Comparison of ENCODE assay signal across 14 cellular contexts in the genomic region with DNA sequence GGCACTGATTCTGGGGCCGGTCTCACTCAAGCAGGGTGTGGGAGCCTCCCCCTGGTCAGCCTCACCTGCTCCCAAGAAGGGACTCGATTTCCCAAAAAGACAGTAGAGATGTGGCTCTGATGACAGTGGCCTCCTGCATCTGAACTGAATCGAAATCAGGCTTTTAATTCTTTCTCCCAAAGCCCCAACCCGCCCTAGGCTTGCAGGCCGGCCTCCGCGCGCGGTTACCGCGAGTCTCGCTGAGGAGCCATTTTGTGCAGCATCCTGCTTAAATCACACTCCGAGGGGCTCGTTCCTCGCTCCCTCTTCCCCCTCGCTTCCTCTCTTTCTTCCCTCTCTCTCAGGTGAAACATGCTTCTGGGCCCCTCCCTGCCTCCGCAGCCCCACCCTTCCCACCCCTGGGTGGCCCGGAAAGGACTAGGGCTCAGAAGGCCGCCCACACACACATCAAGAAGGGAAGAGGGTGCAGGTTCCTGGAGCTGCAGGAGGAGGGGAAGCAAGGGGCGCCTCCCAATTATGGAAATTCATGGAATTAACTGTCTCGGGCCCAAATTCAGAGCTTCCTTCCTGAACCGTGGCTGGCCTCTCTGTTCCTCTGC. TPM values are rescaled to one million over a fixed set of nuclear protein-coding genes. Genes with fewer than 3 reads are reported as not detected.
DNase-seq lines count a peak whose midpoint lies in the region; ATAC-seq and TF ChIP-seq lines count a peak whose summit lies in the region.
"Had no signal": no experiment of that assay in that cellular context is flagged by ENCODE, and none has a peak within 500 bp of the region (broad histone marks: within the 10 kb centered on the region; RNA-seq: fewer than 3 reads in every experiment).

No MANE protein-coding gene starts in this region.

- H3K27ac Mint-ChIP-seq in type B pancreatic cell, result peak overlapping the region; percentile 12
- no peak overlapping the region for H3K27ac Mint-ChIP-seq in stimulated activated naive B cell treated with anti-CD40 and anti-IgM and Interleukin-4, amounts not matched to agents 10 μg/mL and 1 μg/mL and 100 μg/mL, for 72 hours
- H3K27ac Mint-ChIP-seq: CD8-positive, alpha-beta T cell had no signal

- H3K9me3 ChIP-seq in iPS-15b (ENCODE audit: control insufficient read depth, insufficient read depth, low read length), result peaks cover 3% of the 10 kb centered on the region

- H3K27ac ChIP-seq in dorsolateral prefrontal cortex, result peak overlapping the region in 55 of 59 donors; percentile 8 to 94 (median 79)
- H3K27ac ChIP-seq: 22Rv1 had no signal

- peak overlapping the region in 56 of 59 donors; percentile 3 to 78 (median 68) for H3K4me3 ChIP-seq in dorsolateral prefrontal cortex
- peak overlapping the region; percentile 15 for H3K4me3 ChIP-seq in iPS-15b (ENCODE audit: low read depth, low read length)

- H3K9me3 Mint-ChIP-seq in type B pancreatic cell, result no peaks in the 10 kb centered on the region
- peaks cover 0 to 2% of the 10 kb centered on the region in 2 donors for H3K9me3 Mint-ChIP-seq in stimulated activated naive B cell treated with anti-CD40 and anti-IgM and Interleukin-4, amounts not matched to agents 10 μg/mL and 1 μg/mL and 100 μg/mL, for 72 hours
- H3K9me3 Mint-ChIP-seq: CD8-positive, alpha-beta T cell had no signal

- no peak overlapping the region for H3K9ac ChIP-seq in iPS-15b (ENCODE audit: low read depth, low read length)

- H3K27me3 ChIP-seq in dorsolateral prefrontal cortex (peaks cover 0 to 90% (median 29%) of the 10 kb centered on the region in 45 donors), iPS-15b (ENCODE audit: control insufficient read depth, insufficient read depth, low read length) (peaks cover 100% of the 10 kb centered on the region)

- H3K27me3 Mint-ChIP-seq in type B pancreatic cell, result peaks cover 92% of the 10 kb centered on the region
- H3K27me3 Mint-ChIP-seq in stimulated activated naive B cell treated with anti-CD40 and anti-IgM and Interleukin-4, amounts not matched to agents 10 μg/mL and 1 μg/mL and 100 μg/mL, for 72 hours, result peaks cover 82 to 90% of the 10 kb centered on the region in 2 donors

- intact Hi-C loops in dorsolateral prefrontal cortex (cut with DNase I), result no loop called here

- no peaks in the 10 kb centered on the region for H3K36me3 ChIP-seq in iPS-15b (ENCODE audit: control insufficient read depth, insufficient read depth, low read length)

- H3K4me1 ChIP-seq in iPS-15b (ENCODE audit: control insufficient read depth, insufficient read depth, low read length), result peaks cover 15% of the 10 kb centered on the region

- no peak for ATAC-seq in HG03378 (IDR thresholded peaks at IDR 0.05; ENCODE audit: unreplicated experiment)
- ATAC-seq in stimulated activated naive B cell treated with anti-CD40 and anti-IgM and Interleukin-4, amounts not matched to agents 10 μg/mL and 1 μg/mL and 100 μg/mL, for 72 hours (replicated peaks), result no peak
- ATAC-seq: CD8-positive, alpha-beta T cell had no signal

- TF ChIP-seq CTCF in dorsolateral prefrontal cortex (IDR thresholded peaks at IDR 0.05 in 54 of 56, conservative IDR thresholded peaks at IDR 0.05 in 2 of 56; ENCODE audit: low read depth in 1 of 56, partially characterized antibody in 56 of 56), result no peak
- no peak for TF ChIP-seq CTCF in type B pancreatic cell (conservative IDR thresholded peaks at IDR 0.05)

- H3K36me3 Mint-ChIP-seq in type B pancreatic cell, result no peaks in the 10 kb centered on the region
- H3K36me3 Mint-ChIP-seq in stimulated activated naive B cell treated with anti-CD40 and anti-IgM and Interleukin-4, amounts not matched to agents 10 μg/mL and 1 μg/mL and 100 μg/mL, for 72 hours, result no peaks in the 10 kb centered on the region
- H3K36me3 Mint-ChIP-seq: CD8-positive, alpha-beta T cell had no signal

- H3K4me1 Mint-ChIP-seq in type B pancreatic cell (ENCODE audit: unreplicated experiment), result no peaks in the 10 kb centered on the region
- peaks cover 25 to 45% of the 10 kb centered on the region in 2 donors for H3K4me1 Mint-ChIP-seq in stimulated activated naive B cell treated with anti-CD40 and anti-IgM and Interleukin-4, amounts not matched to agents 10 μg/mL and 1 μg/mL and 100 μg/mL, for 72 hours

- no peak overlapping the region for H3K4me3 Mint-ChIP-seq in type B pancreatic cell
- no peak overlapping the region for H3K4me3 Mint-ChIP-seq in stimulated activated naive B cell treated with anti-CD40 and anti-IgM and Interleukin-4, amounts not matched to agents 10 μg/mL and 1 μg/mL and 100 μg/mL, for 72 hours
- H3K4me3 Mint-ChIP-seq: CD8-positive, alpha-beta T cell had no signal

- DNase-seq in NCI-H2196 (lab: John Stamatoyannopoulos, UW; ENCODE audit: unreplicated experiment), result peak; percentile 1
- DNase-seq in NCI-H2196 treated with DMSO at 0.1 percent for 48 hours (lab: John Stamatoyannopoulos, UW; ENCODE audit: unreplicated experiment), result no peak
- DNase-seq in dorsolateral prefrontal cortex, result no peak
- DNase-seq in type B pancreatic cell (ENCODE audit: extremely low spot score, unreplicated experiment), result no peak
- DNase-seq in activated effector memory CD4-positive, alpha-beta T cell treated with anti-CD3 and anti-CD28 coated beads, Interleukin-2, amount 50 U/mL, for 16 hours, result no peak
- DNase-seq in stimulated activated naive B cell treated with anti-CD40 and anti-IgM and Interleukin-4, amounts not matched to agents 10 μg/mL and 1 μg/mL and 100 μg/mL, for 72 hours, result no peak
- DNase-seq: CD8-positive, alpha-beta T cell; COR-L47; DMS153; DND-41; GDM1 had no signal

RNA-seq across cellular contexts. Expression of a gene that starts 30.9 kb away (rescaled TPM):
- 10 to 100 TPM; 42.1 to 75.8 (median 58.1) TPM for total RNA-seq in dorsolateral prefrontal cortex
- total RNA-seq in type B pancreatic cell (ENCODE audit: low replicate concordance), result 55.0 and 59.0 TPM in 2 replicates
